1 cellular context compared by ENCODE assay signal in genomic region chr10:8037941-8038894, GRCh38.
TF ChIP-seq lines count a peak whose summit lies in the region.

No MANE protein-coding gene starts in this region.

TF ChIP-seq in SK-N-SH treated with all-trans-retinoic acid at 6 μM for 48 hours, 23 proteins besides CTCF, POLR2A, EP300 and RAD21 (continued from another document):
- TF ChIP-seq PATZ1 (CRISPR knock-in tag; IDR thresholded peaks at IDR 0.05; ENCODE audit: borderline replicate concordance) (no peak), CREB5 (CRISPR knock-in tag; IDR thresholded peaks at IDR 0.05; ENCODE audit: low read depth) (no peak), PPARA (CRISPR knock-in tag; IDR thresholded peaks at IDR 0.05; ENCODE audit: borderline replicate concordance) (no peak), GLIS3 (CRISPR knock-in tag; IDR thresholded peaks at IDR 0.05) (no peak), ZFP3 (CRISPR knock-in tag; IDR thresholded peaks at IDR 0.05) (no peak), TOX (CRISPR knock-in tag; IDR thresholded peaks at IDR 0.05; ENCODE audit: borderline replicate concordance) (no peak), ARNTL (CRISPR knock-in tag; IDR thresholded peaks at IDR 0.05; ENCODE audit: borderline replicate concordance, low read depth) (no peak), TCF4 (CRISPR knock-in tag; IDR thresholded peaks at IDR 0.05; ENCODE audit: borderline replicate concordance) (no peak), ESRRG (CRISPR knock-in tag; IDR thresholded peaks at IDR 0.05) (no peak), ZC3H10 (CRISPR knock-in tag; IDR thresholded peaks at IDR 0.05) (no peak), ZFP30 (CRISPR knock-in tag; IDR thresholded peaks at IDR 0.05) (no peak)
